ENCODE assay signal across 1 cellular context in the genomic region with DNA sequence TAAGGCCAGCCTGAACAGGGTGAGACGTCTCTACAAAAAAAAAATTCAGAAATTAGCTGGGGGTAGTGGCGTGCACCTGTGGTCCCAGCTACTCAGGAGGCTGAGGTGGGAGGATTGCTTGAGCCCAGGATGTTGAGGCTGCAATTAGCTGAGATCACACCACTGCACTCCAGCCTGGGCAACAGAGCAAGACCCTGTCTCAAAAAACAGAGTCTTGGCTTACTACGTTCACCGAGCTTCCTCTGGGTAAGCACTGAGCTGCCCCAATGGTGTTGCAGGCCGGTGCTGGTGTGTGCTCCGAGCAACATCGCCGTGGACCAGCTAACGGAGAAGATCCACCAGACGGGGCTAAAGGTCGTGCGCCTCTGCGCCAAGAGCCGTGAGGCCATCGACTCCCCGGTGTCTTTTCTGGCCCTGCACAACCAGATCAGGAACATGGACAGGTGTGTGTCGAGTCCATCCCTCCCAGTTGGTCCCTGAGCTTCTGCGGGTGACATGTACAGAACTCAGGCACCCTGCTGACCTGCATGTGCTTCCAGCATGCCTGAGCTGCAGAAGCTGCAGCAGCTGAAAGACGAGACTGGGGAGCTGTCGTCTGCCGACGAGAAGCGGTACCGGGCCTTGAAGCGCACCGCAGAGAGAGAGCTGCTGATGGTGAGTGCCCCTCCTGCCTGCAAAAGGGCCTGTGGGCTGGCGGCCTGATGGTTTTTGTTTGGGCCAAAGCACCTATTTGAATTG.
TF ChIP-seq lines count a peak whose summit lies in the region.

No MANE protein-coding gene starts in this region.

TF ChIP-seq in K562, 482 proteins besides CTCF, POLR2A, EP300 and RAD21:
- TF ChIP-seq MTA1 (IDR thresholded peaks at IDR 0.05; ENCODE audit: borderline replicate concordance): no peak
- TF ChIP-seq, protein P1, sequence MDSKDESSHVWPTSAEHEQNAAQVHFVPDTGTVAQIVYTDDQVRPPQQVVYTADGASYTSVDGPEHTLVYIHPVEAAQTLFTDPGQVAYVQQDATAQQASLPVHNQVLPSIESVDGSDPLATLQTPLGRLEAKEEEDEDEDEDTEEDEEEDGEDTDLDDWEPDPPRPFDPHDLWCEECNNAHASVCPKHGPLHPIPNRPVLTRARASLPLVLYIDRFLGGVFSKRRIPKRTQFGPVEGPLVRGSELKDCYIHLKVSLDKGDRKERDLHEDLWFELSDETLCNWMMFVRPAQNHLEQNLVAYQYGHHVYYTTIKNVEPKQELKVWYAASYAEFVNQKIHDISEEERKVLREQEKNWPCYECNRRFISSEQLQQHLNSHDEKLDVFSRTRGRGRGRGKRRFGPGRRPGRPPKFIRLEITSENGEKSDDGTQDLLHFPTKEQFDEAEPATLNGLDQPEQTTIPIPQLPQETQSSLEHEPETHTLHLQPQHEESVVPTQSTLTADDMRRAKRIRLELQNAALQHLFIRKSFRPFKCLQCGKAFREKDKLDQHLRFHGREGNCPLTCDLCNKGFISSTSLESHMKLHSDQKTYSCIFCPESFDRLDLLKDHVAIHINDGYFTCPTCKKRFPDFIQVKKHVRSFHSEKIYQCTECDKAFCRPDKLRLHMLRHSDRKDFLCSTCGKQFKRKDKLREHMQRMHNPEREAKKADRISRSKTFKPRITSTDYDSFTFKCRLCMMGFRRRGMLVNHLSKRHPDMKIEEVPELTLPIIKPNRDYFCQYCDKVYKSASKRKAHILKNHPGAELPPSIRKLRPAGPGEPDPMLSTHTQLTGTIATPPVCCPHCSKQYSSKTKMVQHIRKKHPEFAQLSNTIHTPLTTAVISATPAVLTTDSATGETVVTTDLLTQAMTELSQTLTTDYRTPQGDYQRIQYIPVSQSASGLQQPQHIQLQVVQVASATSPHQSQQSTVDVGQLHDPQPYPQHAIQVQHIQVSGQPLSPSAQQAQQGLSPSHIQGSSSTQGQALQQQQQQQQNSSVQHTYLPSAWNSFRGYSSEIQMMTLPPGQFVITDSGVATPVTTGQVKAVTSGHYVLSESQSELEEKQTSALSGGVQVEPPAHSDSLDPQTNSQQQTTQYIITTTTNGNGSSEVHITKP (IDR thresholded peaks at IDR 0.05; ENCODE audit: partially characterized antibody): no peak
- TF ChIP-seq ZNF23 (CRISPR knock-in tag; IDR thresholded peaks at IDR 0.05): no peak
- no peak for TF ChIP-seq ZNF830 (CRISPR knock-in tag; IDR thresholded peaks at IDR 0.05)
- peak; percentile 58 for TF ChIP-seq ZNF121 (CRISPR knock-in tag; conservative IDR thresholded peaks at IDR 0.05)
- no peak for TF ChIP-seq RBM14 (IDR thresholded peaks at IDR 0.05; ENCODE audit: borderline replicate concordance, insufficient read depth, low read depth, low read length)
- TF ChIP-seq POLR2B (IDR thresholded peaks at IDR 0.05; ENCODE audit: low read depth, partially characterized antibody): peak; percentile 17
- TF ChIP-seq, protein P2, sequence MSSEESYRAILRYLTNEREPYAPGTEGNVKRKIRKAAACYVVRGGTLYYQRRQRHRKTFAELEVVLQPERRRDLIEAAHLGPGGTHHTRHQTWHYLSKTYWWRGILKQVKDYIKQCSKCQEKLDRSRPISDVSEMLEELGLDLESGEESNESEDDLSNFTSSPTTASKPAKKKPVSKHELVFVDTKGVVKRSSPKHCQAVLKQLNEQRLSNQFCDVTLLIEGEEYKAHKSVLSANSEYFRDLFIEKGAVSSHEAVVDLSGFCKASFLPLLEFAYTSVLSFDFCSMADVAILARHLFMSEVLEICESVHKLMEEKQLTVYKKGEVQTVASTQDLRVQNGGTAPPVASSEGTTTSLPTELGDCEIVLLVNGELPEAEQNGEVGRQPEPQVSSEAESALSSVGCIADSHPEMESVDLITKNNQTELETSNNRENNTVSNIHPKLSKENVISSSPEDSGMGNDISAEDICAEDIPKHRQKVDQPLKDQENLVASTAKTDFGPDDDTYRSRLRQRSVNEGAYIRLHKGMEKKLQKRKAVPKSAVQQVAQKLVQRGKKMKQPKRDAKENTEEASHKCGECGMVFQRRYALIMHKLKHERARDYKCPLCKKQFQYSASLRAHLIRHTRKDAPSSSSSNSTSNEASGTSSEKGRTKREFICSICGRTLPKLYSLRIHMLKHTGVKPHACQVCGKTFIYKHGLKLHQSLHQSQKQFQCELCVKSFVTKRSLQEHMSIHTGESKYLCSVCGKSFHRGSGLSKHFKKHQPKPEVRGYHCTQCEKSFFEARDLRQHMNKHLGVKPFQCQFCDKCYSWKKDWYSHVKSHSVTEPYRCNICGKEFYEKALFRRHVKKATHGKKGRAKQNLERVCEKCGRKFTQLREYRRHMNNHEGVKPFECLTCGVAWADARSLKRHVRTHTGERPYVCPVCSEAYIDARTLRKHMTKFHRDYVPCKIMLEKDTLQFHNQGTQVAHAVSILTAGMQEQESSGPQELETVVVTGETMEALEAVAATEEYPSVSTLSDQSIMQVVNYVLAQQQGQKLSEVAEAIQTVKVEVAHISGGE (CRISPR knock-in tag; IDR thresholded peaks at IDR 0.05): no peak
- no peak for TF ChIP-seq ATF7 (IDR thresholded peaks at IDR 0.05)
- 0 out of 2 replicates have a peak, but pooled peaks have one; percentile 23 for TF ChIP-seq ZBTB33 (CRISPR knock-in tag; IDR thresholded peaks at IDR 0.05)
